ENCODE assay signal across 1 cellular context in genomic region chr17:10116267-10116666, GRCh38.
TF ChIP-seq lines count a peak whose summit lies in the region.

No MANE protein-coding gene starts in this region.

TF ChIP-seq in H1, 55 proteins besides CTCF, POLR2A, EP300 and RAD21 (continued from another document):
- no peak for TF ChIP-seq USF2 (IDR thresholded peaks at IDR 0.05; ENCODE audit: low read length)
- no peak for TF ChIP-seq SP1 (IDR thresholded peaks at IDR 0.05; ENCODE audit: low read depth, low read length)
- no peak for TF ChIP-seq RBBP5 (IDR thresholded peaks at IDR 0.05; ENCODE audit: borderline replicate concordance, low read depth, low read length)
